ENCODE assay signal across 15 cellular contexts in the genomic region with DNA sequence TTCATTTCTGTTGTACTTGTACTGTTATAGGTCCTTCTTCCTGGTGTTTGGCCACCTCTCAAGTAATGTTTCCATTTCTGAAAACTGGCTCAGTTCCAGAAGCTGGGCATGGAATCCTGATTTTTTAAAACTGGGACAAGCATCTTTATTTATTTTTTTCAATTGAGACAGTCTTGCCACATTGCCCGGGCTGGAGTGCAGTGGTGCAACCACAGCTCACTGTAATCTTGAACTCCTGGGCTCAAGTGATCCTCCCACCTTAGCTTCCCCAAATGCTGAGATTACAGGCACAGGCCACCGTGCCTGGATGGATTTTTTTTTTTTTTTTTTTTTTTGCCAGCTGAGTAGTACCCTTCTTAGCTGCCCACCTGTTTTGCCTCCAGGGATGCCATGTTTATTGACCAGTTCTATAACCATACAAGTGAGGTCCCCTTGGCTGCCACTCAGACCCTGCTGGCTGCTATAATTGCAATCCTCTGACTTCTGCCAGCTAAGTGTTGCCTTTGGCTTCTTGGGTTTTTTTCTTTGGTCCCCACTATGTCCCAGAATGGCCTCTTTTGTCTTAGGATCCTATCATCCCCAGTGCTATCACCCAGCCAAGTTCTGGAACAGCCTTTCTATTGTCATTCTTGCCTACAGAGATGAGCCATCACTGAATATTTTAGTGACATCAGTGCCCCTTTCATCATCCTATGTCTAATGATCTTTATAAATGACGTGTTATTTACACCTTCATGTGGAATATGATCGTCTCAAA. TPM values are rescaled to one million over a fixed set of nuclear protein-coding genes. Genes with fewer than 3 reads are reported as not detected.
DNase-seq lines count a peak whose midpoint lies in the region; ATAC-seq, FAIRE-seq and TF ChIP-seq lines count a peak whose summit lies in the region.
"Had no signal": no experiment of that assay in that cellular context is flagged by ENCODE, and none has a peak within 500 bp of the region (broad histone marks: within the 10 kb centered on the region; RNA-seq: fewer than 3 reads in every experiment).

No MANE protein-coding gene starts in this region.

- H3K79me2 ChIP-seq in HCT116 (ENCODE audit: insufficient read depth, low read length) = peaks cover 26% of the 10 kb centered on the region

- no peaks in the 10 kb centered on the region for H3K9me3 ChIP-seq in HCT116 (ENCODE audit: control insufficient read depth in 1 of 2, insufficient read depth in 1 of 2, low read depth in 1 of 2, low read length in 2 of 2)
- no peaks in the 10 kb centered on the region for H3K9me3 ChIP-seq in SJSA1 (replicated peaks)
- H3K9me3 ChIP-seq in A673 (ENCODE audit: low read depth, low read length, poor library complexity, severe bottlenecking) = no peaks in the 10 kb centered on the region

- no peaks in the 10 kb centered on the region for H3K9me2 ChIP-seq in HCT116 (ENCODE audit: insufficient read depth)

- H3K36me3 ChIP-seq in HCT116 (ENCODE audit: control insufficient read depth in 1 of 2, insufficient read depth in 2 of 2, low read length in 2 of 2) = no peaks in the 10 kb centered on the region; a peak in 1 of 4 replicates
- peaks cover 17% of the 10 kb centered on the region for H3K36me3 ChIP-seq in SJSA1
- peaks cover 10% of the 10 kb centered on the region for H3K36me3 ChIP-seq in A673 (ENCODE audit: insufficient read depth, low read length, poor library complexity, severe bottlenecking)

- TF ChIP-seq POLR2A in HCT116 (IDR thresholded peaks at IDR 0.05; ENCODE audit: borderline replicate concordance, extremely low read depth, insufficient read depth, insufficient read length) = no peak
- no peak for TF ChIP-seq POLR2A in GM12892 (IDR thresholded peaks at IDR 0.05; ENCODE audit: low read depth, low read length)

- peak overlapping the region; percentile 37; the same call in 1 of the 2 replicates for H3K27ac ChIP-seq in HCT116 (ENCODE audit: low read depth, low read length)
- H3K27ac ChIP-seq in SJSA1 = peak overlapping the region; percentile 45
- no peak overlapping the region for H3K27ac ChIP-seq in A673 (ENCODE audit: low read depth, low read length, poor library complexity, severe bottlenecking)
- H3K27ac ChIP-seq: VCaP had no signal

- BruUV-seq in HCT116 (replicated peaks; lab: Mats Ljungman, UMichigan) (no TSS peak), A673 (replicated peaks; lab: Mats Ljungman, UMichigan) (no TSS peak)

- RAD21 ChIA-PET in HCT116 (lab: Charles Lee; ENCODE audit: low non-redundant PET in 1 of 2, low total read pairs in 2 of 2, uncharacterized antibody in 2 of 2, unreplicated experiment in 2 of 2) = no interaction called here

- H2AFZ ChIP-seq in HCT116 (ENCODE audit: low read depth, low read length, poor library complexity, severe bottlenecking) = no peak overlapping the region

- H3K4me3 ChIP-seq in HCT116 (replicated peaks in 1 of 2; ENCODE audit: low read depth in 1 of 2, low read length in 2 of 2) = no peak overlapping the region
- H3K4me3 ChIP-seq in SJSA1 = no peak overlapping the region
- H3K4me3 ChIP-seq in A673 (ENCODE audit: low read depth, low read length, poor library complexity, severe bottlenecking) = no peak overlapping the region
- H3K4me3 ChIP-seq: BLaER1 treated with 17β-estradiol and CSF1 and Interleukin-3, amounts not matched to agents 10 nM and 100 nM had no signal

- H3K27me3 ChIP-seq in HCT116 (ENCODE audit: insufficient read depth, low read length) (no peaks in the 10 kb centered on the region), SJSA1 (replicated peaks) (no peaks in the 10 kb centered on the region), A673 (replicated peaks; ENCODE audit: insufficient read depth, low read depth, low read length, poor library complexity) (no peaks in the 10 kb centered on the region)
- H3K27me3 ChIP-seq: BLaER1 treated with 17β-estradiol and CSF1 and Interleukin-3, amounts not matched to agents 10 nM and 100 nM had no signal

- intact Hi-C loops in HCT116 (cut with micrococcal nuclease) (loop anchor here (5.0 kb wide), 1 partner anchor 128 kb away; a partner anchor contains a TSS), A673 (cut with micrococcal nuclease; ENCODE audit: unreplicated experiment) (no loop called here)

- no peaks in the 10 kb centered on the region for H4K20me1 ChIP-seq in HCT116 (ENCODE audit: insufficient read depth)

- TF ChIP-seq CTCF in HCT116 (IDR thresholded peaks at IDR 0.05 in 2 of 3, conservative IDR thresholded peaks at IDR 0.05 in 1 of 3; ENCODE audit: borderline replicate concordance in 1 of 3, insufficient read depth in 1 of 3, low read depth in 2 of 3, low read length in 2 of 3) = no peak
- TF ChIP-seq CTCF in A673 (conservative IDR thresholded peaks at IDR 0.05; ENCODE audit: low read depth, low read length) = no peak

- no peak for FAIRE-seq in GM12892 (lab: Jason Lieb, UNC)
- FAIRE-seq: colon, GM12891 had no signal

- no peak overlapping the region for H3K9ac ChIP-seq in HCT116 (ENCODE audit: low read length)

- POLR2A ChIA-PET in HCT116 (lab: Charles Lee) (no interaction called here), A673 (lab: Charles Lee; ENCODE audit: low non-redundant PET) (no interaction called here)

- H3K4me1 ChIP-seq in HCT116 (ENCODE audit: control insufficient read depth in 1 of 2, insufficient read depth in 2 of 2, low read length in 2 of 2) = peaks cover 20 to 36% of the 10 kb centered on the region in 2 experiments
- peaks cover 44% of the 10 kb centered on the region for H3K4me1 ChIP-seq in SJSA1 (replicated peaks)
- peaks cover 23% of the 10 kb centered on the region for H3K4me1 ChIP-seq in A673 (ENCODE audit: insufficient read depth, low read length, poor library complexity, severe bottlenecking)

- no peak overlapping the region for H3K4me2 ChIP-seq in HCT116 (ENCODE audit: low read length)

- CTCF ChIA-PET in HCT116 (lab: Charles Lee) (no interaction called here), A673 (lab: Charles Lee) (no interaction called here)

- no peak for ATAC-seq in HCT116
- no peak for ATAC-seq in HG02938 (IDR thresholded peaks at IDR 0.05; ENCODE audit: unreplicated experiment)

- no peak for TF ChIP-seq RAD21 in HCT116 (IDR thresholded peaks at IDR 0.05; ENCODE audit: low read depth)

- DNase-seq in HCT116 (ENCODE audit: low read depth, low spot score) (no peak), SJSA1 (ENCODE audit: low read depth in 1 of 2, low spot score in 2 of 2) (no peak), globus pallidus (ENCODE audit: low spot score) (peak; percentile 94), putamen (ENCODE audit: low spot score) (peak; percentile 91), A673 (ENCODE audit: low spot score) (no peak), GM12892 (ENCODE audit: insufficient read length) (no peak)
- DNase-seq in stimulated activated CD4-positive, alpha-beta T cell treated with anti-CD3 and anti-CD28 coated beads, Interleukin-1b, Interleukin-23, amount 100 ng/mL, for 48 hours = no peak
- DNase-seq: activated naive CD4-positive, alpha-beta T cell treated with anti-CD3 and anti-CD28 coated beads, Interleukin-2, amount 50 U/mL, for 16 hours; NCI-H2081 treated with DMSO at 0.1 percent for 48 hours; stimulated activated CD4-positive, alpha-beta T cell treated with anti-CD3 and anti-CD28 coated beads, Interleukin-2, amount 100 ng/mL, for 48 hours had no signal

TF ChIP-seq in HCT116, 20 proteins besides CTCF, POLR2A, EP300 and RAD21 (continues in another document):
- TF ChIP-seq, protein P1, sequence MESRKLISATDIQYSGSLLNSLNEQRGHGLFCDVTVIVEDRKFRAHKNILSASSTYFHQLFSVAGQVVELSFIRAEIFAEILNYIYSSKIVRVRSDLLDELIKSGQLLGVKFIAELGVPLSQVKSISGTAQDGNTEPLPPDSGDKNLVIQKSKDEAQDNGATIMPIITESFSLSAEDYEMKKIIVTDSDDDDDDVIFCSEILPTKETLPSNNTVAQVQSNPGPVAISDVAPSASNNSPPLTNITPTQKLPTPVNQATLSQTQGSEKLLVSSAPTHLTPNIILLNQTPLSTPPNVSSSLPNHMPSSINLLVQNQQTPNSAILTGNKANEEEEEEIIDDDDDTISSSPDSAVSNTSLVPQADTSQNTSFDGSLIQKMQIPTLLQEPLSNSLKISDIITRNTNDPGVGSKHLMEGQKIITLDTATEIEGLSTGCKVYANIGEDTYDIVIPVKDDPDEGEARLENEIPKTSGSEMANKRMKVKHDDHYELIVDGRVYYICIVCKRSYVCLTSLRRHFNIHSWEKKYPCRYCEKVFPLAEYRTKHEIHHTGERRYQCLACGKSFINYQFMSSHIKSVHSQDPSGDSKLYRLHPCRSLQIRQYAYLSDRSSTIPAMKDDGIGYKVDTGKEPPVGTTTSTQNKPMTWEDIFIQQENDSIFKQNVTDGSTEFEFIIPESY (IDR thresholded peaks at IDR 0.05; ENCODE audit: extremely low read depth, insufficient replicate concordance, low read length) = no peak
- TF ChIP-seq ZFX (IDR thresholded peaks at IDR 0.05) (no peak), YY1 (IDR thresholded peaks at IDR 0.05; ENCODE audit: extremely low read depth, insufficient replicate concordance, low read depth, low read length) (no peak), SP1 (IDR thresholded peaks at IDR 0.05; ENCODE audit: low read depth) (no peak)
- TF ChIP-seq, protein P2, sequence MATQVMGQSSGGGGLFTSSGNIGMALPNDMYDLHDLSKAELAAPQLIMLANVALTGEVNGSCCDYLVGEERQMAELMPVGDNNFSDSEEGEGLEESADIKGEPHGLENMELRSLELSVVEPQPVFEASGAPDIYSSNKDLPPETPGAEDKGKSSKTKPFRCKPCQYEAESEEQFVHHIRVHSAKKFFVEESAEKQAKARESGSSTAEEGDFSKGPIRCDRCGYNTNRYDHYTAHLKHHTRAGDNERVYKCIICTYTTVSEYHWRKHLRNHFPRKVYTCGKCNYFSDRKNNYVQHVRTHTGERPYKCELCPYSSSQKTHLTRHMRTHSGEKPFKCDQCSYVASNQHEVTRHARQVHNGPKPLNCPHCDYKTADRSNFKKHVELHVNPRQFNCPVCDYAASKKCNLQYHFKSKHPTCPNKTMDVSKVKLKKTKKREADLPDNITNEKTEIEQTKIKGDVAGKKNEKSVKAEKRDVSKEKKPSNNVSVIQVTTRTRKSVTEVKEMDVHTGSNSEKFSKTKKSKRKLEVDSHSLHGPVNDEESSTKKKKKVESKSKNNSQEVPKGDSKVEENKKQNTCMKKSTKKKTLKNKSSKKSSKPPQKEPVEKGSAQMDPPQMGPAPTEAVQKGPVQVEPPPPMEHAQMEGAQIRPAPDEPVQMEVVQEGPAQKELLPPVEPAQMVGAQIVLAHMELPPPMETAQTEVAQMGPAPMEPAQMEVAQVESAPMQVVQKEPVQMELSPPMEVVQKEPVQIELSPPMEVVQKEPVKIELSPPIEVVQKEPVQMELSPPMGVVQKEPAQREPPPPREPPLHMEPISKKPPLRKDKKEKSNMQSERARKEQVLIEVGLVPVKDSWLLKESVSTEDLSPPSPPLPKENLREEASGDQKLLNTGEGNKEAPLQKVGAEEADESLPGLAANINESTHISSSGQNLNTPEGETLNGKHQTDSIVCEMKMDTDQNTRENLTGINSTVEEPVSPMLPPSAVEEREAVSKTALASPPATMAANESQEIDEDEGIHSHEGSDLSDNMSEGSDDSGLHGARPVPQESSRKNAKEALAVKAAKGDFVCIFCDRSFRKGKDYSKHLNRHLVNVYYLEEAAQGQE (IDR thresholded peaks at IDR 0.05; ENCODE audit: low read depth) = no peak

RNA-seq across cellular contexts. Expression of a gene that starts 3.9 kb away (rescaled TPM):
- total RNA-seq in HCT116 (2021; ENCODE audit: unreplicated experiment) (39.9 TPM), A673 (2021) (37.3 and 45.7 TPM in 2 replicates)
- polyA plus RNA-seq in HCT116 (2012) = 23.9 and 28.0 TPM in 2 replicates
- 10.8 and 19.2 TPM in 2 replicates for total RNA-seq in SJSA1 (2014; rRNA removed; shearing (Covaris generic))
- 20.8 TPM for polyA plus RNA-seq in GM12892 (2012; ENCODE audit: missing spikeins)

Comparison
In these comparisons a context has a peak if more than half of its experiments do, and no peak if none do; other contexts are left out.
1. DNase-seq: peak in globus pallidus (single experiment) and putamen (single experiment); none in HCT116 (single experiment), SJSA1 (0 of 2), A673 (single experiment), stimulated activated CD4-positive, alpha-beta T cell treated with anti-CD3 and anti-CD28 coated beads, Interleukin-1b, Interleukin-23, amount 100 ng/mL, for 48 hours (single experiment) and GM12892 (single experiment).